8 cellular contexts compared by ENCODE assay signal in the genomic region with DNA sequence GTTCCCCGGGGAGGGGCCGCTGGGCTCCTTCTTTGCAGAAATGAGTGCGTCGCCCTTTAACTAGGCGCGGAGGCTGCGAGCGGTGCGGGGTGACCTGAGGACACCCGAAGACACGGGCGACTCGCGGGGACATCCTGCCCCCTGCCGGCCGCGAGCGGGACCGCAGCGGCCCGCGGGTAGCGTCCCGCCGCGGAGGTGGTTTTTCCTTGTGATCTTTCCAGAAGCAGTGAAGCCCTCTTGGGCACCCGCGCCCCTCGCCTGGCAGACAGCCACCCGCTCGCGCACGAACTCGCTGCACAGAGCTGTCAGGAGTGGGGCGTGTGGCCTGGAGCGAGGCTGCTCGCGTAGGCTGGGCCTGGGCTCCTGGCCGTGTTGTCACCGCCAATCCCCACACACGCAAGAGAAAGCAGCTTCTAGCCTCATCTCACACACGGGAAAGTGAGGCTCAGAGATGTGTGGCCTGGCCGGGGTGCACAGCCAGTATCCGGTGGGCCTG.
DNase-seq lines count a peak whose midpoint lies in the region; ATAC-seq and TF ChIP-seq lines count a peak whose summit lies in the region.

No MANE protein-coding gene starts in this region.

- no peaks in the 10 kb centered on the region for H3K79me2 ChIP-seq in PC-3 (ENCODE audit: low read length)
- H3K79me2 ChIP-seq in neural cell (replicated peaks; ENCODE audit: insufficient read depth, low read length), result no peaks in the 10 kb centered on the region

- no peaks in the 10 kb centered on the region for H3K9me3 Mint-ChIP-seq in activated T-cell treated with anti-CD3 and anti-CD28 coated beads, Interleukin-2, amount 50 U/mL, for 72 hours

- POLR2A ChIA-PET in PC-3 (lab: Charles Lee; ENCODE audit: unreplicated experiment), result no interaction called here

- ATAC-seq in GM19043 (IDR thresholded peaks at IDR 0.05; ENCODE audit: low read depth, unreplicated experiment) (peak; percentile 63), PC-3 (peak; percentile 90)
- peak; percentile 88 for ATAC-seq in activated T-cell treated with anti-CD3 and anti-CD28 coated beads, Interleukin-2, amount 50 U/mL, for 72 hours (replicated peaks in 1 of 2)

- no TSS peak for BruUV-seq in PC-3 (replicated peaks; lab: Mats Ljungman, UMichigan)

- H3K27me3 ChIP-seq in PC-3 (ENCODE audit: low read length) (no peaks in the 10 kb centered on the region), neural cell (ENCODE audit: insufficient read depth, low read depth, low read length) (no peaks in the 10 kb centered on the region)

- H3K27me3 Mint-ChIP-seq in activated T-cell treated with anti-CD3 and anti-CD28 coated beads, Interleukin-2, amount 50 U/mL, for 72 hours (ENCODE audit: low read depth), result no peaks in the 10 kb centered on the region

- H3K9me3 ChIP-seq in PC-3 (ENCODE audit: low read length), result no peaks in the 10 kb centered on the region
- no peaks in the 10 kb centered on the region for H3K9me3 ChIP-seq in neural cell (ENCODE audit: low read length)

- TF ChIP-seq RAD21 in neural cell (conservative IDR thresholded peaks at IDR 0.05), result peak; percentile 99

- peak; percentile 76 for TF ChIP-seq EP300 in neural cell (conservative IDR thresholded peaks at IDR 0.05; ENCODE audit: poor library complexity, severe bottlenecking)

- H3K9ac ChIP-seq in PC-3 (ENCODE audit: low read length) (no peak overlapping the region), neural cell (ENCODE audit: low read length) (peak overlapping the region; percentile 32)

- H4K20me1 ChIP-seq in PC-3 (ENCODE audit: low read length) (no peaks in the 10 kb centered on the region), neural cell (ENCODE audit: insufficient read depth) (no peaks in the 10 kb centered on the region)

- H3K4me3 Mint-ChIP-seq in activated T-cell treated with anti-CD3 and anti-CD28 coated beads, Interleukin-2, amount 50 U/mL, for 72 hours, result peak overlapping the region in 1 of 2 donors; percentile 31

- peak overlapping the region; percentile 80 for H3K4me2 ChIP-seq in PC-3 (ENCODE audit: low read length)
- no peak overlapping the region for H3K4me2 ChIP-seq in neural cell (ENCODE audit: low read length)

- H3K27ac ChIP-seq in PC-3 (ENCODE audit: low read length) (no peak overlapping the region), neural cell (ENCODE audit: low read length) (peak overlapping the region; percentile 19)

- H2AFZ ChIP-seq in PC-3 (ENCODE audit: low read length) (peak overlapping the region; percentile 84), neural cell (ENCODE audit: low read depth, low read length) (no peak overlapping the region)

- no peaks in the 10 kb centered on the region for H3F3A ChIP-seq in PC-3 (ENCODE audit: low read length, unreplicated experiment)
- H3F3A ChIP-seq in neural cell (ENCODE audit: insufficient read depth, low read length, poor library complexity, severe bottlenecking), result peaks cover 5% of the 10 kb centered on the region

- peak; percentile 88 for TF ChIP-seq CTCF in PC-3 (conservative IDR thresholded peaks at IDR 0.05; ENCODE audit: low read depth, low read length)
- TF ChIP-seq CTCF in neural cell (IDR thresholded peaks at IDR 0.05; ENCODE audit: poor library complexity, severe bottlenecking), result peak; percentile 97

- H3K4me3 ChIP-seq in PC-3 (ENCODE audit: low read length), result peak overlapping the region; percentile 41; the same call in 1 of the 2 replicates
- H3K4me3 ChIP-seq in neural cell (ENCODE audit: low read length), result no peak overlapping the region

- H3K36me3 Mint-ChIP-seq in activated T-cell treated with anti-CD3 and anti-CD28 coated beads, Interleukin-2, amount 50 U/mL, for 72 hours (ENCODE audit: insufficient read depth in 2 of 2), result no peaks in the 10 kb centered on the region

- H3K4me1 Mint-ChIP-seq in activated T-cell treated with anti-CD3 and anti-CD28 coated beads, Interleukin-2, amount 50 U/mL, for 72 hours (ENCODE audit: low read depth), result peaks cover 12% of the 10 kb centered on the region

- H3K9me2 ChIP-seq in PC-3 (replicated peaks; ENCODE audit: low read length), result no peaks in the 10 kb centered on the region
- H3K9me2 ChIP-seq in neural cell (ENCODE audit: insufficient read depth, low read length), result no peaks in the 10 kb centered on the region

- DNase-seq in AG08395 (ENCODE audit: low spot score), result peak; percentile 89
- DNase-seq in HT-29 (ENCODE audit: low spot score), result peak; percentile 54
- peak; percentile 82 for DNase-seq in PC-3
- peak; percentile 71 to 81 for DNase-seq in activated T-cell treated with anti-CD3 and anti-CD28 coated beads, Interleukin-2, amount 50 U/mL, for 72 hours
- peak; percentile 59 for DNase-seq in fibroblast of peridontal ligament (ENCODE audit: extremely low read depth)
- peak; percentile 54 for DNase-seq in stimulated activated naive CD4-positive, alpha-beta T cell treated with Interleukin-2 at 50 U/mL for 16 hours (lab: John Stamatoyannopoulos, UW)

- intact Hi-C loops in PC-3 (cut with micrococcal nuclease), result no loop called here

- CTCF ChIA-PET in PC-3 (lab: Charles Lee), result interaction anchor here (0.6 to 1.1 kb wide), 3 partner anchors 148 to 785 kb away, joined by 3 to 13 read pairs (median 4); no protein-coding TSS in a partner anchor

- no peak overlapping the region for H3K27ac Mint-ChIP-seq in activated T-cell treated with anti-CD3 and anti-CD28 coated beads, Interleukin-2, amount 50 U/mL, for 72 hours

- peaks cover 3% of the 10 kb centered on the region; the same call in 1 of the 2 replicates for H3K4me1 ChIP-seq in PC-3 (ENCODE audit: insufficient read depth, low read length)

- H3K36me3 ChIP-seq in PC-3 (ENCODE audit: low read depth, low read length) (no peaks in the 10 kb centered on the region), neural cell (ENCODE audit: insufficient read depth, low read length) (no peaks in the 10 kb centered on the region)

TF ChIP-seq in neural cell, 6 proteins besides CTCF, POLR2A, EP300 and RAD21:
- TF ChIP-seq, protein P1, sequence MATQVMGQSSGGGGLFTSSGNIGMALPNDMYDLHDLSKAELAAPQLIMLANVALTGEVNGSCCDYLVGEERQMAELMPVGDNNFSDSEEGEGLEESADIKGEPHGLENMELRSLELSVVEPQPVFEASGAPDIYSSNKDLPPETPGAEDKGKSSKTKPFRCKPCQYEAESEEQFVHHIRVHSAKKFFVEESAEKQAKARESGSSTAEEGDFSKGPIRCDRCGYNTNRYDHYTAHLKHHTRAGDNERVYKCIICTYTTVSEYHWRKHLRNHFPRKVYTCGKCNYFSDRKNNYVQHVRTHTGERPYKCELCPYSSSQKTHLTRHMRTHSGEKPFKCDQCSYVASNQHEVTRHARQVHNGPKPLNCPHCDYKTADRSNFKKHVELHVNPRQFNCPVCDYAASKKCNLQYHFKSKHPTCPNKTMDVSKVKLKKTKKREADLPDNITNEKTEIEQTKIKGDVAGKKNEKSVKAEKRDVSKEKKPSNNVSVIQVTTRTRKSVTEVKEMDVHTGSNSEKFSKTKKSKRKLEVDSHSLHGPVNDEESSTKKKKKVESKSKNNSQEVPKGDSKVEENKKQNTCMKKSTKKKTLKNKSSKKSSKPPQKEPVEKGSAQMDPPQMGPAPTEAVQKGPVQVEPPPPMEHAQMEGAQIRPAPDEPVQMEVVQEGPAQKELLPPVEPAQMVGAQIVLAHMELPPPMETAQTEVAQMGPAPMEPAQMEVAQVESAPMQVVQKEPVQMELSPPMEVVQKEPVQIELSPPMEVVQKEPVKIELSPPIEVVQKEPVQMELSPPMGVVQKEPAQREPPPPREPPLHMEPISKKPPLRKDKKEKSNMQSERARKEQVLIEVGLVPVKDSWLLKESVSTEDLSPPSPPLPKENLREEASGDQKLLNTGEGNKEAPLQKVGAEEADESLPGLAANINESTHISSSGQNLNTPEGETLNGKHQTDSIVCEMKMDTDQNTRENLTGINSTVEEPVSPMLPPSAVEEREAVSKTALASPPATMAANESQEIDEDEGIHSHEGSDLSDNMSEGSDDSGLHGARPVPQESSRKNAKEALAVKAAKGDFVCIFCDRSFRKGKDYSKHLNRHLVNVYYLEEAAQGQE (IDR thresholded peaks at IDR 0.05; ENCODE audit: borderline replicate concordance), result no peak
- TF ChIP-seq POLR2AphosphoS5 (IDR thresholded peaks at IDR 0.05), result no peak
- TF ChIP-seq TAF1 (IDR thresholded peaks at IDR 0.05; ENCODE audit: low read depth), result no peak
- peak; percentile 98 for TF ChIP-seq SMC3 (conservative IDR thresholded peaks at IDR 0.05; ENCODE audit: poor library complexity)
- no peak for TF ChIP-seq EZH2 (IDR thresholded peaks at IDR 0.05; ENCODE audit: borderline replicate concordance, insufficient read depth, low read length, poor library complexity, severe bottlenecking)
